Comparison of ENCODE assay signal across 13 cellular contexts in genomic region chr1:218374401-218374848, GRCh38. TPM values are rescaled to one million over a fixed set of nuclear protein-coding genes. Genes with fewer than 3 reads are reported as not detected.
DNase-seq lines count a peak whose midpoint lies in the region; ATAC-seq and TF ChIP-seq lines count a peak whose summit lies in the region.
"Had no signal": no experiment of that assay in that cellular context is flagged by ENCODE, and none has a peak within 500 bp of the region (broad histone marks: within the 10 kb centered on the region; RNA-seq: fewer than 3 reads in every experiment).

No MANE protein-coding gene starts in this region.

- H3K4me1 ChIP-seq in IMR-90 (ENCODE audit: control insufficient read depth, insufficient read depth, low read length), result peaks cover 29% of the 10 kb centered on the region
- H3K4me1 ChIP-seq in smooth muscle cell (ENCODE audit: low read depth), result peaks cover 33% of the 10 kb centered on the region

- intact Hi-C loops in IMR-90 (cut with micrococcal nuclease), result loop anchor here (5.0 kb wide), 2 partner anchors 88 to 163 kb away; no protein-coding TSS in a partner anchor

- H3K79me2 ChIP-seq in smooth muscle cell (ENCODE audit: low read depth), result peaks cover 27% of the 10 kb centered on the region

- H3K18ac ChIP-seq in IMR-90 (ENCODE audit: low read depth, low read length), result peak overlapping the region; percentile 95

- H3K4me2 ChIP-seq in IMR-90 (ENCODE audit: low read depth, low read length), result peak overlapping the region; percentile 77
- H3K4me2 ChIP-seq in smooth muscle cell, result peak overlapping the region; percentile 79

- no peak for TF ChIP-seq POLR2A in IMR-90 (IDR thresholded peaks at IDR 0.05; ENCODE audit: low read depth, low read length)

- no peak for TF ChIP-seq RAD21 in IMR-90 (IDR thresholded peaks at IDR 0.05; ENCODE audit: low read length)

- H3K9me3 ChIP-seq in IMR-90 (ENCODE audit: control insufficient read depth, insufficient read depth, low read length) (no peaks in the 10 kb centered on the region), smooth muscle cell (replicated peaks; ENCODE audit: low read depth) (no peaks in the 10 kb centered on the region)
- H3K9me3 ChIP-seq: suprapubic skin had no signal

- 0 out of 2 replicates have a peak overlapping the region, but pooled peaks have one; percentile 49 for H4K91ac ChIP-seq in IMR-90 (ENCODE audit: insufficient read depth, low read depth, low read length)

- no CpG with 5 or more reads among the region's 4 CpGs for WGBS in IMR-90 (ENCODE audit: extremely low coverage in 2 of 2, insufficient read length in 1 of 2), 2 experiments
- 0% methylated on average over 4 of the region's 4 CpGs for WGBS in smooth muscle cell (ENCODE audit: low lambda C conversion rate)

- TF ChIP-seq CTCF in IMR-90 (conservative IDR thresholded peaks at IDR 0.05; ENCODE audit: low read depth, low read length) (no peak), brain (conservative IDR thresholded peaks at IDR 0.05) (no peak), smooth muscle cell (IDR thresholded peaks at IDR 0.05; ENCODE audit: borderline replicate concordance, insufficient read depth, poor library complexity, severe bottlenecking) (no peak)

- H4K8ac ChIP-seq in IMR-90 (ENCODE audit: low read depth in 2 of 2, low read length in 2 of 2), result peak overlapping the region in 1 of 2 experiments; percentile 38; a peak in 1 of 4 replicates

- H2BK120ac ChIP-seq in IMR-90 (ENCODE audit: low read depth, low read length), result peak overlapping the region; percentile 71

- H3K4me3 ChIP-seq in IMR-90 (ENCODE audit: insufficient read depth, low read depth, low read length), result no peak overlapping the region
- no peak overlapping the region for H3K4me3 ChIP-seq in smooth muscle cell
- H3K4me3 ChIP-seq: suprapubic skin had no signal

- CTCF ChIA-PET in IMR-90 (lab: Yijun Ruan, JAX), result interaction anchor here (0.7 kb wide), 1 partner anchor 112 kb away, joined by 3 read pairs; no protein-coding TSS in a partner anchor

- no peaks in the 10 kb centered on the region for H3K36me3 ChIP-seq in IMR-90 (ENCODE audit: control insufficient read depth, insufficient read depth, low read length)
- H3K36me3 ChIP-seq in smooth muscle cell (ENCODE audit: low read depth), result no peaks in the 10 kb centered on the region
- H3K36me3 ChIP-seq: suprapubic skin had no signal

- H3K27ac ChIP-seq in IMR-90 (ENCODE audit: insufficient read depth, low read length) (peak overlapping the region; percentile 76), smooth muscle cell (ENCODE audit: low read depth) (peak overlapping the region; percentile 99)
- H3K27ac ChIP-seq: suprapubic skin had no signal

- H3K4me3 Mint-ChIP-seq in brain, result peak overlapping the region in 3 of 5 experiments; percentile 8 to 56 (median 42)

- H3K9ac ChIP-seq in IMR-90 (ENCODE audit: low read depth, low read length) (peak overlapping the region; percentile 58), smooth muscle cell (ENCODE audit: low read depth) (peak overlapping the region; percentile 87)

- no peak overlapping the region for H2AK9ac ChIP-seq in IMR-90 (replicated peaks; ENCODE audit: low read depth, low read length, poor library complexity)

- peak overlapping the region; percentile 65 for H3K4ac ChIP-seq in IMR-90 (ENCODE audit: low read depth, low read length)

- peaks cover 0 to 3% (median 0%) of the 10 kb centered on the region in 5 experiments for H3K9me3 Mint-ChIP-seq in brain
- H3K9me3 Mint-ChIP-seq: CD14-positive monocyte had no signal

- in situ Hi-C loops in IMR-90 (cut with MboI; ENCODE audit: low sequenced_read_pairs), result no loop called here

- H3K79me1 ChIP-seq in IMR-90 (ENCODE audit: low read depth in 1 of 2, low read length in 2 of 2), result peaks cover 12 to 15% of the 10 kb centered on the region in 2 experiments; a peak in 3 of 4 replicates

- peak overlapping the region; percentile 57 for H2BK15ac ChIP-seq in IMR-90 (ENCODE audit: low read depth, low read length)

- H3K9me1 ChIP-seq in IMR-90 (ENCODE audit: insufficient read depth, low read length), result peaks cover 14% of the 10 kb centered on the region

- POLR2A ChIA-PET in IMR-90 (lab: Charles Lee; ENCODE audit: unreplicated experiment), result no interaction called here

- H3K4me1 Mint-ChIP-seq in brain, result peaks cover 74% of the 10 kb centered on the region

- peak overlapping the region in 4 of 5 experiments; percentile 43 to 94 (median 83) for H3K27ac Mint-ChIP-seq in brain
- H3K27ac Mint-ChIP-seq: CD14-positive monocyte had no signal

- no TSS peak for BruUV-seq in IMR-90 (replicated peaks; lab: Mats Ljungman, UMichigan)

- no peak overlapping the region for H2AFZ ChIP-seq in IMR-90 (replicated peaks; ENCODE audit: low read length, poor library complexity)
- no peak overlapping the region for H2AFZ ChIP-seq in smooth muscle cell (ENCODE audit: low read depth)

- DNase-seq in IMR-90, result peak; percentile 44
- peak; percentile 63 for DNase-seq in left kidney (ENCODE audit: low read depth, low spot score)
- no peak for DNase-seq in smooth muscle cell (lab: John Stamatoyannopoulos, UW; ENCODE audit: unreplicated experiment)
- no peak for DNase-seq in NCI-H2196 treated with DMSO at 0.1 percent for 48 hours (lab: John Stamatoyannopoulos, UW; ENCODE audit: unreplicated experiment)
- no peak for DNase-seq in NCI-H524 (lab: John Stamatoyannopoulos, UW)
- DNase-seq: activated naive CD4-positive, alpha-beta T cell; NCI-H446 had no signal

- dilution Hi-C loops in IMR-90 (cut with HindIII; ENCODE audit: low sequenced_read_pairs, unreplicated experiment), result no loop called here

- H2AK5ac ChIP-seq in IMR-90 (ENCODE audit: low read depth, low read length), result 0 out of 2 replicates have a peak overlapping the region, but pooled peaks have one; percentile 68

- peak overlapping the region; percentile 55; the same call in 1 of the 2 replicates for H2BK20ac ChIP-seq in IMR-90 (ENCODE audit: low read depth, low read length)

- H4K20me1 ChIP-seq in IMR-90 (ENCODE audit: insufficient read depth, low read length) (peaks cover 4% of the 10 kb centered on the region), smooth muscle cell (ENCODE audit: low read depth) (no peaks in the 10 kb centered on the region)

- H3F3A ChIP-seq in smooth muscle cell (ENCODE audit: low read depth), result peaks cover 62% of the 10 kb centered on the region

- peak; percentile 2; the same call in 1 of the 2 replicates for ATAC-seq in IMR-90 (ENCODE audit: low read depth)
- ATAC-seq in activated CD4-positive, CD25-positive, alpha-beta regulatory T cell treated with anti-CD3 and anti-CD28 coated beads, Interleukin-2, amount 50 U/mL, for 24 hours, result no peak
- no peak for ATAC-seq in HG03039 (IDR thresholded peaks at IDR 0.05; ENCODE audit: unreplicated experiment)

- H3K27me3 Mint-ChIP-seq in brain, result peaks cover 3% of the 10 kb centered on the region

- H3K27me3 ChIP-seq in IMR-90 (ENCODE audit: control insufficient read depth, insufficient read depth, low read length) (no peaks in the 10 kb centered on the region), smooth muscle cell (ENCODE audit: low read depth) (no peaks in the 10 kb centered on the region)
- H3K27me3 ChIP-seq: suprapubic skin had no signal

- peak overlapping the region; percentile 63 for H3K14ac ChIP-seq in IMR-90 (replicated peaks; ENCODE audit: low read depth, low read length)

- H3K56ac ChIP-seq in IMR-90 (ENCODE audit: extremely low read depth, insufficient read depth, low read length), result no peak overlapping the region

- H3K23ac ChIP-seq in IMR-90 (ENCODE audit: low read depth, low read length), result peak overlapping the region; percentile 57; the same call in 1 of the 2 replicates

- peaks cover 9% of the 10 kb centered on the region for H3K36me3 Mint-ChIP-seq in brain
- H3K36me3 Mint-ChIP-seq: CD14-positive monocyte had no signal

- H2BK5ac ChIP-seq in IMR-90 (ENCODE audit: low read depth, low read length, poor library complexity, severe bottlenecking), result peak overlapping the region; percentile 41

- peak overlapping the region; percentile 84 for H4K5ac ChIP-seq in IMR-90 (ENCODE audit: low read depth, low read length)

TF ChIP-seq in IMR-90, 13 proteins besides CTCF, POLR2A, EP300 and RAD21:
- no peak for TF ChIP-seq FOS (IDR thresholded peaks at IDR 0.05; ENCODE audit: low read depth, low read length)
- TF ChIP-seq CHD1 (IDR thresholded peaks at IDR 0.05; ENCODE audit: low read depth, low read length), result no peak

RNA-seq across cellular contexts. Expression of gene TGFB2, which starts 29.3 kb away (rescaled TPM):
- total RNA-seq in IMR-90 (2012; rRNA removed), result 3.8 and 5.3 TPM in 2 replicates
- 2.3 and 3.7 TPM in 2 replicates for polyA plus RNA-seq in IMR-90 (2012; rRNA removed)
- polyA plus RNA-seq in IMR-90 (2012; cell fraction: cytosol; rRNA removed), result 0.87 and 1.2 TPM in 2 replicates
- polyA plus RNA-seq in IMR-90 (2012; cell fraction: nucleus; rRNA removed; ENCODE audit: low replicate concordance), result 0.58 and 2.9 TPM in 2 replicates
- 7.8 TPM for polyA plus RNA-seq in brain (ENCODE audit: insufficient read depth, low read depth, low replicate concordance)
- total RNA-seq in smooth muscle cell, result 63.3 and 76.5 TPM in 2 replicates
- polyA plus RNA-seq in smooth muscle cell, result 25.6 and 29.1 TPM in 2 replicates
- total RNA-seq: activated CD8-positive, alpha-beta memory T cell treated with anti-CD3 and anti-CD28 coated beads for 36 hours had no signal
- polyA plus RNA-seq: CD14-positive monocyte had no signal

Comparison
In these comparisons a context has a peak if more than half of its experiments do, and no peak if none do; other contexts are left out.
1. DNase-seq: peak in IMR-90 (single experiment) and left kidney (single experiment); none in smooth muscle cell (single experiment), NCI-H2196 treated with DMSO at 0.1 percent for 48 hours (single experiment) and NCI-H524 (0 of 2).